Comparison of ENCODE assay signal across 14 cellular contexts in genomic region chr16:73289232-73289631, GRCh38.
DNase-seq lines count a peak whose midpoint lies in the region; ATAC-seq and TF ChIP-seq lines count a peak whose summit lies in the region.
"Had no signal": no experiment of that assay in that cellular context is flagged by ENCODE, and none has a peak within 500 bp of the region (broad histone marks: within the 10 kb centered on the region; RNA-seq: fewer than 3 reads in every experiment).

No MANE protein-coding gene starts in this region.

- H3K36me3 Mint-ChIP-seq in progenitor cell of endocrine pancreas (ENCODE audit: insufficient read depth) = no peaks in the 10 kb centered on the region
- H3K36me3 Mint-ChIP-seq in activated CD4-positive, alpha-beta T cell treated with anti-CD3 and anti-CD28 coated beads, Interleukin-2, amount 10 ng/mL, durations not matched to agents 7 days and 5 days (ENCODE audit: low read depth) = no peaks in the 10 kb centered on the region

- peaks cover 47% of the 10 kb centered on the region for H3K27me3 Mint-ChIP-seq in progenitor cell of endocrine pancreas
- H3K27me3 Mint-ChIP-seq in activated CD4-positive, alpha-beta T cell treated with anti-CD3 and anti-CD28 coated beads, Interleukin-2, amount 10 ng/mL, durations not matched to agents 7 days and 5 days = no peaks in the 10 kb centered on the region
- H3K27me3 Mint-ChIP-seq: B cell had no signal

- CTCF ChIA-PET in activated CD4-positive, alpha-beta T cell treated with anti-CD3 and anti-CD28 coated beads, Interleukin-2, amount 10 ng/mL, durations not matched to agents 7 days and 5 days (lab: Charles Lee) = no interaction called here

- no peak overlapping the region for H3K4me3 Mint-ChIP-seq in progenitor cell of endocrine pancreas (ENCODE audit: low read depth)
- no peak overlapping the region for H3K4me3 Mint-ChIP-seq in activated CD4-positive, alpha-beta T cell treated with anti-CD3 and anti-CD28 coated beads, Interleukin-2, amount 10 ng/mL, durations not matched to agents 7 days and 5 days
- H3K4me3 Mint-ChIP-seq: B cell had no signal

- H3K27ac Mint-ChIP-seq in progenitor cell of endocrine pancreas = no peak overlapping the region
- H3K27ac Mint-ChIP-seq in activated CD4-positive, alpha-beta T cell treated with anti-CD3 and anti-CD28 coated beads, Interleukin-2, amount 10 ng/mL, durations not matched to agents 7 days and 5 days = no peak overlapping the region
- H3K27ac Mint-ChIP-seq: B cell had no signal

- H3K9me3 Mint-ChIP-seq in progenitor cell of endocrine pancreas (ENCODE audit: low read depth) = no peaks in the 10 kb centered on the region
- H3K9me3 Mint-ChIP-seq in activated CD4-positive, alpha-beta T cell treated with anti-CD3 and anti-CD28 coated beads, Interleukin-2, amount 10 ng/mL, durations not matched to agents 7 days and 5 days = no peaks in the 10 kb centered on the region

- ATAC-seq in GM18508 (IDR thresholded peaks at IDR 0.05; ENCODE audit: insufficient read depth, unreplicated experiment) (peak; percentile 90), GM19467 (IDR thresholded peaks at IDR 0.05; ENCODE audit: unreplicated experiment) (peak; percentile 79), HG02885 (IDR thresholded peaks at IDR 0.05; ENCODE audit: poor library complexity, unreplicated experiment) (peak; percentile 87), HG03565 (IDR thresholded peaks at IDR 0.05; ENCODE audit: unreplicated experiment) (peak; percentile 85)

- H3K4me1 Mint-ChIP-seq in progenitor cell of endocrine pancreas (ENCODE audit: low read depth) = no peaks in the 10 kb centered on the region
- no peaks in the 10 kb centered on the region for H3K4me1 Mint-ChIP-seq in activated CD4-positive, alpha-beta T cell treated with anti-CD3 and anti-CD28 coated beads, Interleukin-2, amount 10 ng/mL, durations not matched to agents 7 days and 5 days
- H3K4me1 Mint-ChIP-seq: B cell had no signal

- POLR2A ChIA-PET in activated CD4-positive, alpha-beta T cell treated with anti-CD3 and anti-CD28 coated beads, Interleukin-2, amount 10 ng/mL, durations not matched to agents 7 days and 5 days (lab: Charles Lee) = no interaction called here

- TF ChIP-seq CTCF in progenitor cell of endocrine pancreas (IDR thresholded peaks at IDR 0.05; ENCODE audit: unreplicated experiment) = no peak

- DNase-seq in progenitor cell of endocrine pancreas (ENCODE audit: low spot score, unreplicated experiment) = no peak
- DNase-seq in activated naive CD4-positive, alpha-beta T cell treated with anti-CD3 and anti-CD28 coated beads, Interleukin-2, amount 50 U/mL, for 16 hours = no peak
- no peak for DNase-seq in activated CD4-positive, alpha-beta T cell treated with anti-CD3 and anti-CD28 coated beads, Interleukin-2, amount 10 ng/mL, durations not matched to agents 7 days and 5 days
- DNase-seq in stimulated activated CD8-positive, alpha-beta memory T cell treated with anti-CD3 and anti-CD28 coated beads, Interleukin-4, amount 100 ng/mL, for 48 hours = no peak
- DNase-seq: activated effector memory CD4-positive, alpha-beta T cell treated with anti-CD3 and anti-CD28 coated beads, Interleukin-2, amount 50 U/mL, for 16 hours; GDM1; NCI-H2081 treated with DMSO at 0.1 percent for 48 hours; occipital lobe; stimulated activated CD4-positive, alpha-beta T cell treated with anti-CD3 and anti-CD28 coated beads, Interleukin-4, amount 100 ng/mL, for 1 hour had no signal
